Comparison of ENCODE assay signal across 13 cellular contexts in genomic region chr10:50557130-50557682, GRCh38.
DNase-seq lines count a peak whose midpoint lies in the region; FAIRE-seq and TF ChIP-seq lines count a peak whose summit lies in the region.
"Had no signal": no experiment of that assay in that cellular context is flagged by ENCODE, and none has a peak within 500 bp of the region (broad histone marks: within the 10 kb centered on the region; RNA-seq: fewer than 3 reads in every experiment).

No MANE protein-coding gene starts in this region.

- H3K9me3 ChIP-seq in CD8-positive, alpha-beta memory T cell (ENCODE audit: low read length) = no peaks in the 10 kb centered on the region
- H3K9me3 ChIP-seq in SK-N-SH (no peaks in the 10 kb centered on the region), sigmoid colon (no peaks in the 10 kb centered on the region), vagina (no peaks in the 10 kb centered on the region)

- POLR2A ChIA-PET in CD8-positive, alpha-beta memory T cell (lab: Charles Lee) = no interaction called here
- POLR2A ChIA-PET in SK-N-SH (lab: Yijun Ruan, JAX) = interaction anchor here (0.7 kb wide), 1 partner anchor 13 kb away, joined by 4 read pairs; no protein-coding TSS in a partner anchor

- peaks cover 28 to 48% (median 46%) of the 10 kb centered on the region in 3 donors for H3K4me1 Mint-ChIP-seq in CD8-positive, alpha-beta memory T cell

- no peak overlapping the region for H2AFZ ChIP-seq in SK-N-SH (ENCODE audit: low read depth)

- 100% methylated on average over 1 of the region's 1 CpG for WGBS in SK-N-SH (ENCODE audit: low lambda C conversion rate)
- 94 to 96% methylated on average over 1 of the region's 1 CpG for WGBS in sigmoid colon, 2 donors

- DNase-seq in CD8-positive, alpha-beta memory T cell = no peak
- DNase-seq in SK-N-SH (no peak), frontal cortex (ENCODE audit: low spot score in 2 of 2) (no peak), sigmoid colon (no peak), RPMI8226 (no peak), vagina (ENCODE audit: extremely low spot score in 2 of 2) (no peak), DMS 273 (lab: John Stamatoyannopoulos, UW; ENCODE audit: unreplicated experiment) (no peak)
- DNase-seq: C1 segment of cervical spinal cord; CD4-positive, alpha-beta T cell; DMS53; KBM-7 had no signal

- H3F3A ChIP-seq in SK-N-SH (replicated peaks; ENCODE audit: insufficient read depth) = peaks cover 10% of the 10 kb centered on the region

- no peak overlapping the region for H3K27ac Mint-ChIP-seq in CD8-positive, alpha-beta memory T cell
- H3K27ac Mint-ChIP-seq: B cell; CD4-positive, alpha-beta T cell had no signal

- TF ChIP-seq RAD21 in SK-N-SH (IDR thresholded peaks at IDR 0.05; ENCODE audit: low read length) = no peak

- no peak for TF ChIP-seq CTCF in SK-N-SH (IDR thresholded peaks at IDR 0.05)
- TF ChIP-seq CTCF in sigmoid colon (IDR thresholded peaks at IDR 0.05) = no peak
- no peak for TF ChIP-seq CTCF in vagina (IDR thresholded peaks at IDR 0.05)

- H3K27ac ChIP-seq in CD8-positive, alpha-beta memory T cell (ENCODE audit: low read depth, low read length) = peak overlapping the region; percentile 47
- H3K27ac ChIP-seq in SK-N-SH (ENCODE audit: low read depth in 2 of 2, low read length in 1 of 2) (peak overlapping the region in 1 of 2 experiments; percentile 31; a peak in 1 of 4 replicates), sigmoid colon (peak overlapping the region in 3 of 4 donors; percentile 48 to 54 (median 48)), vagina (no peak overlapping the region)

- H3K4me2 ChIP-seq in SK-N-SH = 0 out of 2 replicates have a peak overlapping the region, but pooled peaks have one; percentile 21

- peaks cover 3% of the 10 kb centered on the region for H3K4me1 ChIP-seq in CD8-positive, alpha-beta memory T cell (ENCODE audit: insufficient read depth, low read length)
- H3K4me1 ChIP-seq in SK-N-SH (ENCODE audit: control insufficient read depth in 1 of 2, insufficient read depth in 2 of 2, low read depth in 1 of 2, low read length in 1 of 2) = peaks cover 40 to 58% of the 10 kb centered on the region in 2 experiments; a peak in 3 of 4 replicates
- peaks cover 0 to 87% (median 60%) of the 10 kb centered on the region in 4 donors for H3K4me1 ChIP-seq in sigmoid colon
- peaks cover 62% of the 10 kb centered on the region for H3K4me1 ChIP-seq in vagina

- no peaks in the 10 kb centered on the region for H3K36me3 ChIP-seq in CD8-positive, alpha-beta memory T cell (ENCODE audit: insufficient read depth, low read length)
- H3K36me3 ChIP-seq in SK-N-SH (replicated peaks in 1 of 2; ENCODE audit: control insufficient read depth in 1 of 2, insufficient read depth in 2 of 2, low read length in 1 of 2) (no peaks in the 10 kb centered on the region), sigmoid colon (no peaks in the 10 kb centered on the region), vagina (no peaks in the 10 kb centered on the region)

- no peak overlapping the region for H3K4me3 Mint-ChIP-seq in CD8-positive, alpha-beta memory T cell
- H3K4me3 Mint-ChIP-seq: B cell; CD4-positive, alpha-beta T cell had no signal

- no peaks in the 10 kb centered on the region for H3K27me3 Mint-ChIP-seq in CD8-positive, alpha-beta memory T cell
- H3K27me3 Mint-ChIP-seq: B cell; CD4-positive, alpha-beta T cell had no signal

- H3K9ac ChIP-seq in SK-N-SH = no peak overlapping the region

- no peaks in the 10 kb centered on the region for H4K20me1 ChIP-seq in SK-N-SH (ENCODE audit: insufficient read depth)

- no peaks in the 10 kb centered on the region for H3K9me3 Mint-ChIP-seq in CD8-positive, alpha-beta memory T cell
- H3K9me3 Mint-ChIP-seq: CD4-positive, alpha-beta T cell had no signal

- no peaks in the 10 kb centered on the region for H3K9me2 ChIP-seq in SK-N-SH

- intact Hi-C loops in sigmoid colon (cut with DNase I) (loop anchor here (2.0 kb wide), 1 partner anchor 66 kb away; the partner anchor contains the start of gene SGMS1), vagina (cut with DNase I) (loop anchor here (10.0 kb wide), 1 partner anchor 68 kb away; the partner anchor contains the start of gene SGMS1)

- peak; percentile 15 for FAIRE-seq in frontal cortex (lab: Jason Lieb, UNC)
- FAIRE-seq: H54 had no signal

- H3K27me3 ChIP-seq in CD8-positive, alpha-beta memory T cell (ENCODE audit: insufficient read depth, low read length, poor library complexity, severe bottlenecking) = no peaks in the 10 kb centered on the region
- H3K27me3 ChIP-seq in SK-N-SH (ENCODE audit: insufficient read depth) = no peaks in the 10 kb centered on the region
- no peaks in the 10 kb centered on the region for H3K27me3 ChIP-seq in sigmoid colon
- no peaks in the 10 kb centered on the region for H3K27me3 ChIP-seq in vagina

- no peaks in the 10 kb centered on the region; the same call in 1 of the 2 replicates for H3K79me2 ChIP-seq in SK-N-SH (ENCODE audit: insufficient read depth)

- peaks cover 0 to 3% (median 3%) of the 10 kb centered on the region in 3 donors for H3K36me3 Mint-ChIP-seq in CD8-positive, alpha-beta memory T cell

- TF ChIP-seq EP300 in SK-N-SH (IDR thresholded peaks at IDR 0.05; ENCODE audit: borderline replicate concordance in 1 of 2, low read depth in 1 of 2, low read length in 1 of 2) = no peak; a peak in 1 of 4 replicates
- no peak for TF ChIP-seq EP300 in sigmoid colon (IDR thresholded peaks at IDR 0.05)

- TF ChIP-seq POLR2A in sigmoid colon (IDR thresholded peaks at IDR 0.05) (no peak), vagina (IDR thresholded peaks at IDR 0.05) (no peak)

- no peak overlapping the region for H3K4me3 ChIP-seq in CD8-positive, alpha-beta memory T cell (ENCODE audit: low read length)
- no peak overlapping the region for H3K4me3 ChIP-seq in SK-N-SH (ENCODE audit: low read depth in 2 of 2, low read length in 1 of 2)
- no peak overlapping the region for H3K4me3 ChIP-seq in sigmoid colon
- H3K4me3 ChIP-seq in vagina = no peak overlapping the region

- CTCF ChIA-PET in CD8-positive, alpha-beta memory T cell (lab: Charles Lee) = no interaction called here
- CTCF ChIA-PET in SK-N-SH (lab: Yijun Ruan, JAX) = interaction anchor here (0.8 to 1.4 kb wide), 4 partner anchors 14 to 67 kb away, joined by 4 to 5 read pairs (median 4); partner anchors contain the start of gene SGMS1

TF ChIP-seq in SK-N-SH, 30 proteins besides CTCF, POLR2A, EP300 and RAD21:
- TF ChIP-seq RFX5 (IDR thresholded peaks at IDR 0.05; ENCODE audit: low read length) (no peak), GABPA (IDR thresholded peaks at IDR 0.05; ENCODE audit: low read depth) (no peak), POLR2AphosphoS5 (IDR thresholded peaks at IDR 0.05; ENCODE audit: low read depth, low read length) (no peak), MXI1 (IDR thresholded peaks at IDR 0.05; ENCODE audit: low read depth, low read length) (no peak), MEF2A (IDR thresholded peaks at IDR 0.05; ENCODE audit: borderline replicate concordance, low read depth) (no peak), FOXJ3 (CRISPR knock-in tag; IDR thresholded peaks at IDR 0.05) (no peak), RXRA (IDR thresholded peaks at IDR 0.05; ENCODE audit: borderline replicate concordance, low read depth) (no peak), FOSL2 (IDR thresholded peaks at IDR 0.05; ENCODE audit: borderline replicate concordance, low read depth) (no peak), RCOR1 (IDR thresholded peaks at IDR 0.05; ENCODE audit: low read length) (no peak)
- TF ChIP-seq, protein P1, sequence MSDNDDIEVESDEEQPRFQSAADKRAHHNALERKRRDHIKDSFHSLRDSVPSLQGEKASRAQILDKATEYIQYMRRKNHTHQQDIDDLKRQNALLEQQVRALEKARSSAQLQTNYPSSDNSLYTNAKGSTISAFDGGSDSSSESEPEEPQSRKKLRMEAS (IDR thresholded peaks at IDR 0.05; ENCODE audit: low read depth) = no peak
- TF ChIP-seq, protein P2, sequence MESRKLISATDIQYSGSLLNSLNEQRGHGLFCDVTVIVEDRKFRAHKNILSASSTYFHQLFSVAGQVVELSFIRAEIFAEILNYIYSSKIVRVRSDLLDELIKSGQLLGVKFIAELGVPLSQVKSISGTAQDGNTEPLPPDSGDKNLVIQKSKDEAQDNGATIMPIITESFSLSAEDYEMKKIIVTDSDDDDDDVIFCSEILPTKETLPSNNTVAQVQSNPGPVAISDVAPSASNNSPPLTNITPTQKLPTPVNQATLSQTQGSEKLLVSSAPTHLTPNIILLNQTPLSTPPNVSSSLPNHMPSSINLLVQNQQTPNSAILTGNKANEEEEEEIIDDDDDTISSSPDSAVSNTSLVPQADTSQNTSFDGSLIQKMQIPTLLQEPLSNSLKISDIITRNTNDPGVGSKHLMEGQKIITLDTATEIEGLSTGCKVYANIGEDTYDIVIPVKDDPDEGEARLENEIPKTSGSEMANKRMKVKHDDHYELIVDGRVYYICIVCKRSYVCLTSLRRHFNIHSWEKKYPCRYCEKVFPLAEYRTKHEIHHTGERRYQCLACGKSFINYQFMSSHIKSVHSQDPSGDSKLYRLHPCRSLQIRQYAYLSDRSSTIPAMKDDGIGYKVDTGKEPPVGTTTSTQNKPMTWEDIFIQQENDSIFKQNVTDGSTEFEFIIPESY (IDR thresholded peaks at IDR 0.05; ENCODE audit: borderline replicate concordance, low read depth) = no peak
- TF ChIP-seq, protein P3, sequence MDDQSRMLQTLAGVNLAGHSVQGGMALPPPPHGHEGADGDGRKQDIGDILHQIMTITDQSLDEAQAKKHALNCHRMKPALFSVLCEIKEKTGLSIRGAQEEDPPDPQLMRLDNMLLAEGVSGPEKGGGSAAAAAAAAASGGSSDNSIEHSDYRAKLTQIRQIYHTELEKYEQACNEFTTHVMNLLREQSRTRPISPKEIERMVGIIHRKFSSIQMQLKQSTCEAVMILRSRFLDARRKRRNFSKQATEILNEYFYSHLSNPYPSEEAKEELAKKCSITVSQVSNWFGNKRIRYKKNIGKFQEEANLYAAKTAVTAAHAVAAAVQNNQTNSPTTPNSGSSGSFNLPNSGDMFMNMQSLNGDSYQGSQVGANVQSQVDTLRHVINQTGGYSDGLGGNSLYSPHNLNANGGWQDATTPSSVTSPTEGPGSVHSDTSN (IDR thresholded peaks at IDR 0.05) = no peak
